12 cellular contexts compared by ENCODE assay signal in the genomic region with DNA sequence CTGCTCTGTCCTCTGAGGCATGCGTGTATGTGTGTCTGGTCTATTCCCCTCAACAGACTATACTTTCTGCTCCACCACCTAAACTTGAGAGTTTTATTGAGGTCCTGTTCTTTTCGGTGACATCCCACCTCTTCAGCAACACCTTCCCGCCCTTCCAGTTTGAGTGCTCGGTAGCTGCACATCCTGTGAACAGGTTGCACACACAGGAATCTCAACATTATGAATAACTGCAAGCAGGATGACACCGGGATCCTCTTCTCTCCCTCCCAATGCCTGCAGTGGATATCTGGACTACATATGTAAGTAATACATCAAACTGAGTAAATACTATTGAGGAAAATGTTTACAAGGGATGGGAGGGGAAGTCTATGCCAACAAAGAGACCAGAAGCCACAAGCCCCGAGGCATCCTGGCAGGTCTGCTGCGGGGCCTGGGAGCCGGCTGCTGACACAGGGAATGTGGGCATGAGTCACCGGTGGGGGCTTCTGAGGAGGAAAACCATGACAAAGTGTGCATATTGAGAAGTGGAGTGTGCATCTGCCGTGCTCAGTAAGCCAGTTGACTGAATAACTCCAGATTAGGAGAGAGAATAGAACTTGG. TPM values are rescaled to one million over a fixed set of nuclear protein-coding genes. Genes with fewer than 3 reads are reported as not detected.
A peak's percentile ranks its signal among the peaks of the same experiment; 100 is the strongest.
DNase-seq lines count a peak whose midpoint lies in the region; ATAC-seq, FAIRE-seq and TF ChIP-seq lines count a peak whose summit lies in the region.
"Had no signal": no experiment of that assay in that cellular context is flagged by ENCODE, and none has a peak within 500 bp of the region (broad histone marks: within the 10 kb centered on the region; RNA-seq: fewer than 3 reads in every experiment).

No MANE protein-coding gene starts in this region.

- H3K4me3 ChIP-seq in ACC112 (ENCODE audit: low read depth, low read length) (no peak overlapping the region), fibroblast of the aortic adventitia (ENCODE audit: low read depth, low read length) (no peak overlapping the region), small intestine (ENCODE audit: low read depth in 1 of 2, low read length in 2 of 2) (no peak overlapping the region)
- no peak overlapping the region for H3K4me3 ChIP-seq in naive thymus-derived CD4-positive, alpha-beta T cell (ENCODE audit: low read length)

- no peak for TF ChIP-seq CTCF in RWPE1 (conservative IDR thresholded peaks at IDR 0.05; ENCODE audit: low read depth)
- TF ChIP-seq CTCF in fibroblast of the aortic adventitia (IDR thresholded peaks at IDR 0.05; ENCODE audit: insufficient read depth, low read length): no peak

- CTCF ChIA-PET in RWPE1 (lab: Yijun Ruan, JAX): interaction anchor here (0.6 kb wide), 1 partner anchor 63 kb away, joined by 4 read pairs; no protein-coding TSS in a partner anchor
- CTCF ChIA-PET in naive thymus-derived CD4-positive, alpha-beta T cell (lab: Charles Lee): no interaction called here

- H3K4me1 ChIP-seq in ACC112 (ENCODE audit: control insufficient read depth, insufficient read depth, low read length, unreplicated experiment) (peaks cover 57% of the 10 kb centered on the region), small intestine (ENCODE audit: control insufficient read depth in 2 of 2, insufficient read depth in 1 of 2, low read depth in 1 of 2, low read length in 1 of 2) (no peaks in the 10 kb centered on the region)
- H3K4me1 ChIP-seq in naive thymus-derived CD4-positive, alpha-beta T cell (ENCODE audit: control insufficient read depth in 2 of 2, insufficient read depth in 2 of 2, low read length in 2 of 2): no peaks in the 10 kb centered on the region

- no peaks in the 10 kb centered on the region for H3K36me3 Mint-ChIP-seq in naive thymus-derived CD4-positive, alpha-beta T cell
- H3K36me3 Mint-ChIP-seq: naive thymus-derived CD8-positive, alpha-beta T cell; WTC11 had no signal

- H3K79me2 ChIP-seq in ACC112 (ENCODE audit: control insufficient read depth, insufficient read depth, low read length, unreplicated experiment): no peaks in the 10 kb centered on the region

- intact Hi-C loops in naive thymus-derived CD4-positive, alpha-beta T cell (cut with micrococcal nuclease): no loop called here

- no peak for ATAC-seq in HG03135 (IDR thresholded peaks at IDR 0.05; ENCODE audit: unreplicated experiment)
- ATAC-seq in naive thymus-derived CD4-positive, alpha-beta T cell: no peak
- no peak for ATAC-seq in HG03097 (IDR thresholded peaks at IDR 0.05; ENCODE audit: low FRiP score, unreplicated experiment)
- ATAC-seq: naive thymus-derived CD8-positive, alpha-beta T cell; WTC11 had no signal

- H3K36me3 ChIP-seq in ACC112 (ENCODE audit: insufficient read depth, low read length) (no peaks in the 10 kb centered on the region), small intestine (ENCODE audit: control insufficient read depth in 2 of 2, insufficient read depth in 2 of 2, low read length in 2 of 2) (no peaks in the 10 kb centered on the region)
- H3K36me3 ChIP-seq in naive thymus-derived CD4-positive, alpha-beta T cell (ENCODE audit: control insufficient read depth in 2 of 3, insufficient read depth in 3 of 3, low read length in 3 of 3): no peaks in the 10 kb centered on the region

- DNase-seq in GM04504 (ENCODE audit: low read depth) (peak; percentile 94), RWPE1 (ENCODE audit: low spot score) (peak; percentile 73), fibroblast of the aortic adventitia (ENCODE audit: low read depth) (peak; percentile 57), small intestine (no peak)
- no peak for DNase-seq in naive thymus-derived CD4-positive, alpha-beta T cell
- DNase-seq: DND-41, NCI-H2107 had no signal

- POLR2A ChIA-PET in RWPE1 (lab: Yijun Ruan, JAX; ENCODE audit: low non-redundant PET): no interaction called here
- POLR2A ChIA-PET in naive thymus-derived CD4-positive, alpha-beta T cell (lab: Charles Lee): no interaction called here

- 61 to 72% (median 63%) methylated on average over 10 of the region's 10 CpGs for WGBS in small intestine, 3 donors

- H3K27ac Mint-ChIP-seq in naive thymus-derived CD4-positive, alpha-beta T cell: no peak overlapping the region
- H3K27ac Mint-ChIP-seq: WTC11 had no signal

- peaks cover 0 to 24% (median 14%) of the 10 kb centered on the region in 7 donors for H3K4me1 Mint-ChIP-seq in naive thymus-derived CD4-positive, alpha-beta T cell

- no peaks in the 10 kb centered on the region for H3K27me3 ChIP-seq in ACC112 (ENCODE audit: insufficient read depth, low read length)
- H3K27me3 ChIP-seq in small intestine (ENCODE audit: control insufficient read depth in 2 of 2, insufficient read depth in 2 of 2, low read length in 2 of 2): no peaks in the 10 kb centered on the region
- no peaks in the 10 kb centered on the region for H3K27me3 ChIP-seq in naive thymus-derived CD4-positive, alpha-beta T cell (ENCODE audit: control insufficient read depth in 2 of 2, insufficient read depth in 2 of 2, low read length in 2 of 2)

- H3K9me3 Mint-ChIP-seq in naive thymus-derived CD4-positive, alpha-beta T cell: no peaks in the 10 kb centered on the region
- H3K9me3 Mint-ChIP-seq: naive thymus-derived CD8-positive, alpha-beta T cell; WTC11 had no signal

- H3K9me3 ChIP-seq in small intestine (ENCODE audit: control insufficient read depth, low read depth): no peaks in the 10 kb centered on the region
- no peaks in the 10 kb centered on the region for H3K9me3 ChIP-seq in naive thymus-derived CD4-positive, alpha-beta T cell (ENCODE audit: control insufficient read depth in 2 of 3, low read length in 3 of 3)

- no peak overlapping the region for H3K4me3 Mint-ChIP-seq in naive thymus-derived CD4-positive, alpha-beta T cell
- H3K4me3 Mint-ChIP-seq: naive thymus-derived CD8-positive, alpha-beta T cell; WTC11 had no signal

- peaks cover 0 to 57% (median 11%) of the 10 kb centered on the region in 5 donors for H3K27me3 Mint-ChIP-seq in naive thymus-derived CD4-positive, alpha-beta T cell

- H3K27ac ChIP-seq in ACC112 (ENCODE audit: low read depth, low read length) (peak overlapping the region; percentile 75; the same call in 1 of the 2 replicates), RWPE1 (peak overlapping the region; percentile 35; the same call in 1 of the 2 replicates), small intestine (ENCODE audit: low read depth in 1 of 2, low read length in 1 of 2) (no peak overlapping the region)
- no peak overlapping the region for H3K27ac ChIP-seq in naive thymus-derived CD4-positive, alpha-beta T cell (ENCODE audit: low read depth, low read length)

- FAIRE-seq in small intestine (lab: Jason Lieb, UNC): no peak

- H2AFZ ChIP-seq in ACC112 (ENCODE audit: low read length, unreplicated experiment): no peak overlapping the region

RNA-seq across cellular contexts. Expression of gene ANKRD33B, which starts 8.6 kb away (rescaled TPM):
- 8.3 and 11.3 TPM in 2 replicates for total RNA-seq in fibroblast of the aortic adventitia (ENCODE audit: low replicate concordance)
- polyA plus RNA-seq in small intestine: 1 to 10 TPM in 1 of 3 donors, under 1 TPM in 1, not detected in 1; 0.27 to 1.0 TPM
- total RNA-seq in naive thymus-derived CD4-positive, alpha-beta T cell: 10 to 100 TPM in 1 of 5 experiments, 1 to 10 TPM in 2, under 1 TPM in 2; 0.30 to 10.1 (median 1.0) TPM
- under 1 TPM in 1 of 2 donors, not detected in 1; 0.20 TPM for polyA plus RNA-seq in naive thymus-derived CD4-positive, alpha-beta T cell

Comparison
In these comparisons a context has a peak if more than half of its experiments do, and no peak if none do; other contexts are left out.
1. H3K27ac ChIP-seq: peak in ACC112 (single experiment) and RWPE1 (single experiment); none in small intestine (0 of 2) and naive thymus-derived CD4-positive, alpha-beta T cell (single experiment).
2. DNase-seq: peak in GM04504 (single experiment), RWPE1 (single experiment) and fibroblast of the aortic adventitia (single experiment); none in small intestine (single experiment) and naive thymus-derived CD4-positive, alpha-beta T cell (0 of 9).